In genomic region chr12:98515368-98516183, GRCh38 we compare ENCODE assay signal across 1 cellular context.
A peak's percentile ranks its signal among the peaks of the same experiment; 100 is the strongest.
TF ChIP-seq lines count a peak whose summit lies in the region.

TMPO (plus strand) TSS chr12:98515590; CDS start chr12:98515868, 278 bp downstream.

TF ChIP-seq in HepG2, 621 proteins besides CTCF, POLR2A, EP300 and RAD21 (continued from another document and continues in another):
- TF ChIP-seq, protein P1, sequence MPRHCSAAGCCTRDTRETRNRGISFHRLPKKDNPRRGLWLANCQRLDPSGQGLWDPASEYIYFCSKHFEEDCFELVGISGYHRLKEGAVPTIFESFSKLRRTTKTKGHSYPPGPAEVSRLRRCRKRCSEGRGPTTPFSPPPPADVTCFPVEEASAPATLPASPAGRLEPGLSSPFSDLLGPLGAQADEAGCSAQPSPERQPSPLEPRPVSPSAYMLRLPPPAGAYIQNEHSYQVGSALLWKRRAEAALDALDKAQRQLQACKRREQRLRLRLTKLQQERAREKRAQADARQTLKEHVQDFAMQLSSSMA (CRISPR knock-in tag; IDR thresholded peaks at IDR 0.05), result no peak
- TF ChIP-seq DMAP1 (CRISPR knock-in tag; IDR thresholded peaks at IDR 0.05), result peak; percentile 51; the same call in 1 of the 2 replicates
- TF ChIP-seq ZNF713 (CRISPR knock-in tag; IDR thresholded peaks at IDR 0.05), result 0 out of 2 replicates have a peak, but pooled peaks have one; percentile 38
- TF ChIP-seq ZFP36L1 (CRISPR knock-in tag; IDR thresholded peaks at IDR 0.05), result no peak
- TF ChIP-seq RFX5 (IDR thresholded peaks at IDR 0.05; ENCODE audit: low read depth, low read length), result no peak
- TF ChIP-seq PREB (CRISPR knock-in tag; IDR thresholded peaks at IDR 0.05), result no peak
- TF ChIP-seq NFATC3 (CRISPR knock-in tag; IDR thresholded peaks at IDR 0.05), result peak; percentile 26; the same call in 1 of the 2 replicates
- 0 out of 2 replicates have a peak, but pooled peaks have one; percentile 52 for TF ChIP-seq ZNF33B (CRISPR knock-in tag; IDR thresholded peaks at IDR 0.05)
- TF ChIP-seq, protein P2, sequence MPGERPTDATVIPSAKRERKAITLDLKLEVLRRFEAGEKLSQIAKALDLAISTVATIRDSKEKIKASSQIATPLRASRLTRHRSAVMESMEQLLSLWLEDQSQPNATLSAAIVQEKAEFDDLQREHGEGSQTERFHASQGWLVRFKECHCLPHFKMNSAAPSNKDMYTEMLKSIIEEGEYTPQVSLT (CRISPR knock-in tag; IDR thresholded peaks at IDR 0.05; ENCODE audit: borderline replicate concordance, low read depth), result no peak
- TF ChIP-seq ATF4 (CRISPR knock-in tag; IDR thresholded peaks at IDR 0.05), result 0 out of 4 replicates have a peak, but pooled peaks of 1 of the 2 experiments have one; percentile 5
- no peak for TF ChIP-seq ZNF607 (CRISPR knock-in tag; IDR thresholded peaks at IDR 0.05; ENCODE audit: borderline replicate concordance)
- TF ChIP-seq ZNF513 (CRISPR knock-in tag; conservative IDR thresholded peaks at IDR 0.05), result no peak
- peak; percentile 65; the same call in 1 of the 2 replicates for TF ChIP-seq TBX2 (CRISPR knock-in tag; IDR thresholded peaks at IDR 0.05; ENCODE audit: borderline replicate concordance)
- TF ChIP-seq YY1 (IDR thresholded peaks at IDR 0.05; ENCODE audit: insufficient read depth, insufficient replicate concordance, low read depth, low read length), result peak; percentile 87
- TF ChIP-seq ZNF883 (CRISPR knock-in tag; IDR thresholded peaks at IDR 0.05; ENCODE audit: not compliant biosample characterization), result peak; percentile 55
- TF ChIP-seq KMT2A (CRISPR knock-in tag; IDR thresholded peaks at IDR 0.05), result peak; percentile 98
- TF ChIP-seq ZNF510 (CRISPR knock-in tag; IDR thresholded peaks at IDR 0.05; ENCODE audit: low read depth), result peak; percentile 35; the same call in 1 of the 2 replicates
- no peak for TF ChIP-seq ZNF775 (CRISPR knock-in tag; IDR thresholded peaks at IDR 0.05; ENCODE audit: borderline replicate concordance)
- no peak for TF ChIP-seq JARID2 (CRISPR knock-in tag; IDR thresholded peaks at IDR 0.05; ENCODE audit: insufficient replicate concordance)
- TF ChIP-seq, protein P3, sequence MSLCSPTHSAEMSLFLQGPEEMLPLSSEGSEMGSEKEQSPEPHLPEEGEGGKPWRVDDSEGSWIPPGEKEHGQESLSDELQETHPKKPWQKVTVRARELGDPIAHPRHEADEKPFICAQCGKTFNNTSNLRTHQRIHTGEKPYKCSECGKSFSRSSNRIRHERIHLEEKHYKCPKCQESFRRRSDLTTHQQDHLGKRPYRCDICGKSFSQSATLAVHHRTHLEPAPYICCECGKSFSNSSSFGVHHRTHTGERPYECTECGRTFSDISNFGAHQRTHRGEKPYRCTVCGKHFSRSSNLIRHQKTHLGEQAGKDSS (CRISPR knock-in tag; IDR thresholded peaks at IDR 0.05; ENCODE audit: borderline replicate concordance, low read depth), result no peak
- no peak for TF ChIP-seq ZNF879 (CRISPR knock-in tag; IDR thresholded peaks at IDR 0.05)
- no peak; the same call in 1 of the 2 replicates for TF ChIP-seq KAT7 (CRISPR knock-in tag; IDR thresholded peaks at IDR 0.05; ENCODE audit: borderline replicate concordance)
- no peak for TF ChIP-seq MTA3 (CRISPR knock-in tag; IDR thresholded peaks at IDR 0.05)
- no peak for TF ChIP-seq ZNF839 (CRISPR knock-in tag; IDR thresholded peaks at IDR 0.05; ENCODE audit: borderline replicate concordance)
- no peak for TF ChIP-seq TRIM22 (IDR thresholded peaks at IDR 0.05)
- peak; percentile 43; the same call in 1 of the 2 replicates for TF ChIP-seq FOXC1 (CRISPR knock-in tag; IDR thresholded peaks at IDR 0.05; ENCODE audit: borderline replicate concordance)
- peak; percentile 60; the same call in 1 of the 2 replicates for TF ChIP-seq ZNF451 (CRISPR knock-in tag; IDR thresholded peaks at IDR 0.05)
- 0 out of 2 replicates have a peak, but pooled peaks have one; percentile 15 for TF ChIP-seq NFKBIZ (CRISPR knock-in tag; IDR thresholded peaks at IDR 0.05)
- no peak; the same call in 1 of the 2 replicates for TF ChIP-seq MTF2 (CRISPR knock-in tag; IDR thresholded peaks at IDR 0.05; ENCODE audit: borderline replicate concordance)
- TF ChIP-seq NFIC (IDR thresholded peaks at IDR 0.05; ENCODE audit: low read length), result no peak
- TF ChIP-seq ZNF563 (CRISPR knock-in tag; IDR thresholded peaks at IDR 0.05), result peak; percentile 35; the same call in 1 of the 2 replicates
- TF ChIP-seq FOXA1 (IDR thresholded peaks at IDR 0.05), result no peak
- no peak for TF ChIP-seq FOXA1 (CRISPR knock-in tag; IDR thresholded peaks at IDR 0.05)
- TF ChIP-seq JUND (CRISPR knock-in tag; IDR thresholded peaks at IDR 0.05), result no peak
- no peak for TF ChIP-seq KLF11 (CRISPR knock-in tag; IDR thresholded peaks at IDR 0.05)
- TF ChIP-seq JUNB (CRISPR knock-in tag; IDR thresholded peaks at IDR 0.05; ENCODE audit: borderline replicate concordance), result no peak
- TF ChIP-seq, protein P4, sequence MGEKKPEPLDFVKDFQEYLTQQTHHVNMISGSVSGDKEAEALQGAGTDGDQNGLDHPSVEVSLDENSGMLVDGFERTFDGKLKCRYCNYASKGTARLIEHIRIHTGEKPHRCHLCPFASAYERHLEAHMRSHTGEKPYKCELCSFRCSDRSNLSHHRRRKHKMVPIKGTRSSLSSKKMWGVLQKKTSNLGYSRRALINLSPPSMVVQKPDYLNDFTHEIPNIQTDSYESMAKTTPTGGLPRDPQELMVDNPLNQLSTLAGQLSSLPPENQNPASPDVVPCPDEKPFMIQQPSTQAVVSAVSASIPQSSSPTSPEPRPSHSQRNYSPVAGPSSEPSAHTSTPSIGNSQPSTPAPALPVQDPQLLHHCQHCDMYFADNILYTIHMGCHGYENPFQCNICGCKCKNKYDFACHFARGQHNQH (CRISPR knock-in tag; IDR thresholded peaks at IDR 0.05), result peak; percentile 24; the same call in 1 of the 2 replicates
- peak; percentile 47; the same call in 1 of the 2 replicates for TF ChIP-seq ZNF275 (CRISPR knock-in tag; IDR thresholded peaks at IDR 0.05; ENCODE audit: borderline replicate concordance)
- TF ChIP-seq, protein P5, sequence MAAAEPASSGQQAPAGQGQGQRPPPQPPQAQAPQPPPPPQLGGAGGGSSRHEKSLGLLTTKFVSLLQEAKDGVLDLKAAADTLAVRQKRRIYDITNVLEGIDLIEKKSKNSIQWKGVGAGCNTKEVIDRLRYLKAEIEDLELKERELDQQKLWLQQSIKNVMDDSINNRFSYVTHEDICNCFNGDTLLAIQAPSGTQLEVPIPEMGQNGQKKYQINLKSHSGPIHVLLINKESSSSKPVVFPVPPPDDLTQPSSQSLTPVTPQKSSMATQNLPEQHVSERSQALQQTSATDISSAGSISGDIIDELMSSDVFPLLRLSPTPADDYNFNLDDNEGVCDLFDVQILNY (CRISPR knock-in tag; conservative IDR thresholded peaks at IDR 0.05), result peak; percentile 88
- TF ChIP-seq HNRNPUL1 (IDR thresholded peaks at IDR 0.05; ENCODE audit: low read depth, low read length), result 0 out of 2 replicates have a peak, but pooled peaks have one; percentile 35
- TF ChIP-seq MBD4 (IDR thresholded peaks at IDR 0.05; ENCODE audit: borderline replicate concordance, low read length), result no peak
- TF ChIP-seq ZNF558 (CRISPR knock-in tag; IDR thresholded peaks at IDR 0.05; ENCODE audit: borderline replicate concordance), result no peak; the same call in 1 of the 2 replicates
- no peak for TF ChIP-seq TEAD2 (CRISPR knock-in tag; IDR thresholded peaks at IDR 0.05)
- no peak for TF ChIP-seq ZNF17 (CRISPR knock-in tag; IDR thresholded peaks at IDR 0.05)
- TF ChIP-seq ZNF577 (CRISPR knock-in tag; IDR thresholded peaks at IDR 0.05; ENCODE audit: borderline replicate concordance, low read depth), result no peak
- TF ChIP-seq PRPF4 (IDR thresholded peaks at IDR 0.05; ENCODE audit: low read depth, low read length, poor library complexity, severe bottlenecking), result no peak
- TF ChIP-seq, protein P6, sequence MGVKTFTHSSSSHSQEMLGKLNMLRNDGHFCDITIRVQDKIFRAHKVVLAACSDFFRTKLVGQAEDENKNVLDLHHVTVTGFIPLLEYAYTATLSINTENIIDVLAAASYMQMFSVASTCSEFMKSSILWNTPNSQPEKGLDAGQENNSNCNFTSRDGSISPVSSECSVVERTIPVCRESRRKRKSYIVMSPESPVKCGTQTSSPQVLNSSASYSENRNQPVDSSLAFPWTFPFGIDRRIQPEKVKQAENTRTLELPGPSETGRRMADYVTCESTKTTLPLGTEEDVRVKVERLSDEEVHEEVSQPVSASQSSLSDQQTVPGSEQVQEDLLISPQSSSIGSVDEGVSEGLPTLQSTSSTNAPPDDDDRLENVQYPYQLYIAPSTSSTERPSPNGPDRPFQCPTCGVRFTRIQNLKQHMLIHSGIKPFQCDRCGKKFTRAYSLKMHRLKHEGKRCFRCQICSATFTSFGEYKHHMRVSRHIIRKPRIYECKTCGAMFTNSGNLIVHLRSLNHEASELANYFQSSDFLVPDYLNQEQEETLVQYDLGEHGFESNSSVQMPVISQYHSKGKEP (CRISPR knock-in tag; IDR thresholded peaks at IDR 0.05), result no peak
- no peak for TF ChIP-seq LRRFIP1 (CRISPR knock-in tag; conservative IDR thresholded peaks at IDR 0.05)
- TF ChIP-seq ZNF335 (CRISPR knock-in tag; IDR thresholded peaks at IDR 0.05), result peak; percentile 85
- peak; percentile 81; the same call in 1 of the 2 replicates for TF ChIP-seq KDM5A (IDR thresholded peaks at IDR 0.05; ENCODE audit: borderline replicate concordance, low read length)
- TF ChIP-seq MIXL1 (CRISPR knock-in tag; IDR thresholded peaks at IDR 0.05), result no peak
- TF ChIP-seq, protein P7, sequence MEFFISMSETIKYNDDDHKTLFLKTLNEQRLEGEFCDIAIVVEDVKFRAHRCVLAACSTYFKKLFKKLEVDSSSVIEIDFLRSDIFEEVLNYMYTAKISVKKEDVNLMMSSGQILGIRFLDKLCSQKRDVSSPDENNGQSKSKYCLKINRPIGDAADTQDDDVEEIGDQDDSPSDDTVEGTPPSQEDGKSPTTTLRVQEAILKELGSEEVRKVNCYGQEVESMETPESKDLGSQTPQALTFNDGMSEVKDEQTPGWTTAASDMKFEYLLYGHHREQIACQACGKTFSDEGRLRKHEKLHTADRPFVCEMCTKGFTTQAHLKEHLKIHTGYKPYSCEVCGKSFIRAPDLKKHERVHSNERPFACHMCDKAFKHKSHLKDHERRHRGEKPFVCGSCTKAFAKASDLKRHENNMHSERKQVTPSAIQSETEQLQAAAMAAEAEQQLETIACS (CRISPR knock-in tag; IDR thresholded peaks at IDR 0.05), result peak; percentile 27; the same call in 1 of the 2 replicates
